8 cellular contexts compared by ENCODE assay signal in the genomic region with DNA sequence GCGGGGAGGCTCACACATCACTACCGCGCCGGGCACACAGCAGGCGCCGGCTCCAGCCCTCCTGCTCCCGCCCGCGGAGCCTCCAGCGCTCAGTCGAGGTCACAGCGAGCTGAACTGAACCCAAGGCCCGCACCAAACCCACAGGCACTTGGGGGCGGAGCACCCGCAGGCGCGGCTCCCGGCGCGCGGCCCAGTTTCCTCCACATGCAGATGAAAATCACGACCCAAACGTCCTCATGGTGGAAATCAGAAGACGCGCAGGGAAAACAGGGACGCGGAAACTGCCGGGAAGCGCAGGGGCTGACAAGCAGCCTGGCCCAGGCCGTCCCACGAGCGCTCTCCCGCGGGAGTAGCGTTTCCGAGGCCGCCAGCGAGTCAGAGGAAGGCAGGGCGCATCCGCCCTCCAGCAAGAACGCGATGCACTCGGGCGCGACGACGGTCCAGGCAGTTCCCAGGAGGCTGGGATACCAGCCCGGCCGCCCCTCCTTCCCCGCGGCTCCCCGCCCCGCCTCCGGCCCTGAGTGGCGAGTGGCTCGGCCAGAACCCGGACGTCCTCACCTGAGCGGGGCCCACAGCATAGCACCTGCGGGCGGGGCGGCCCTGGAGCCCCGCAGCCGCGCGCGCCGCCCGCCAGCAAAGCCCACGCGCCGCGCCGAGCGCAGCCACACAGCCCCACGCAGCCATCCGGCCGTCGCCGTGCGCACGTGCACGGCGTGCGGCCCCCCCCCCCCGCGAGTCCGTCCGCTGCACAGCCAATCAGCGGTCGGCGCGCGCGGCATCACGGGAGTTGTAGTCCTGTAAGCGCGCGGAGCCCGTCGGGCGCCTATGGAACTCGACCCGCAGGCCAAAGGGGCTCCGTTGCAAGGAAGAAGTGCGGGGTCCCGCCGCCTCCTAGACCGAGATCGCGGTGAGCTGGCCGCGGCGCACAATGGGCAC. TPM values are rescaled to one million over a fixed set of nuclear protein-coding genes. Genes with fewer than 3 reads are reported as not detected.
DNase-seq lines count a peak whose midpoint lies in the region; ATAC-seq and TF ChIP-seq lines count a peak whose summit lies in the region.

HDHD5 (minus strand) TSS at position 710 of the 936 bp plus-strand sequence; CDS start at position 684, 26 bp downstream.

- intact Hi-C loops in vagina (cut with DNase I): no loop called here

- H3K9me3 Mint-ChIP-seq in T-helper 2 cell treated with Interferon-gamma antibody and Interleukin-4, amounts not matched to agents 5 μg/mL and 100 μg/mL, for 36 hours: no peaks in the 10 kb centered on the region

- peak within 1 kb of the TSS; percentile 72 for H3K4me3 ChIP-seq in astrocyte of the cerebellum (ENCODE audit: low read depth, low read length)
- H3K4me3 ChIP-seq in vagina: peak within 1 kb of the TSS; percentile 60 to 82

- in situ Hi-C loops in astrocyte of the cerebellum (cut with HindIII; ENCODE audit: low sequenced_read_pairs): no loop called here

- H3K27ac Mint-ChIP-seq in T-helper 2 cell treated with Interferon-gamma antibody and Interleukin-4, amounts not matched to agents 5 μg/mL and 100 μg/mL, for 36 hours: peak within 1 kb of the TSS; percentile 75

- peak; percentile 85 for DNase-seq in NCI-H2029 (lab: John Stamatoyannopoulos, UW)
- DNase-seq in T-helper 2 cell treated with Interferon-gamma antibody and Interleukin-4, amounts not matched to agents 5 μg/mL and 100 μg/mL, for 36 hours (ENCODE audit: low spot score): peak; percentile 84
- peak; percentile 41 for DNase-seq in astrocyte of the cerebellum (ENCODE audit: low read depth)
- DNase-seq in hepatic stellate cell (ENCODE audit: low spot score): peak; percentile 96
- peak; percentile 69 for DNase-seq in renal cortical epithelial cell (ENCODE audit: low read depth)
- DNase-seq in vagina (ENCODE audit: extremely low spot score in 2 of 2): no peak

- H3K4me3 Mint-ChIP-seq in T-helper 2 cell treated with Interferon-gamma antibody and Interleukin-4, amounts not matched to agents 5 μg/mL and 100 μg/mL, for 36 hours: peak within 1 kb of the TSS; percentile 85

- no peaks in the 10 kb centered on the region for H3K9me3 ChIP-seq in vagina

- peaks cover 5% of the 10 kb centered on the region for H3K27me3 Mint-ChIP-seq in T-helper 2 cell treated with Interferon-gamma antibody and Interleukin-4, amounts not matched to agents 5 μg/mL and 100 μg/mL, for 36 hours (ENCODE audit: low read depth)

- peaks cover 39% of the 10 kb centered on the region for H3K4me1 ChIP-seq in vagina

- ATAC-seq in GM18498 (IDR thresholded peaks at IDR 0.05; ENCODE audit: unreplicated experiment): peak; percentile 69
- peak; percentile 66 for ATAC-seq in HG02938 (IDR thresholded peaks at IDR 0.05; ENCODE audit: unreplicated experiment)

- H3K36me3 Mint-ChIP-seq in T-helper 2 cell treated with Interferon-gamma antibody and Interleukin-4, amounts not matched to agents 5 μg/mL and 100 μg/mL, for 36 hours (ENCODE audit: low read depth): peaks cover 9% of the 10 kb centered on the region

- TF ChIP-seq CTCF in astrocyte of the cerebellum (IDR thresholded peaks at IDR 0.05; ENCODE audit: low read depth, low read length, missing control alignments) (no peak), vagina (IDR thresholded peaks at IDR 0.05) (no peak)

- H3K27me3 ChIP-seq in vagina: no peaks in the 10 kb centered on the region

- peak within 1 kb of the TSS; percentile 85 for H3K27ac ChIP-seq in vagina

- peaks cover 24% of the 10 kb centered on the region for H3K4me1 Mint-ChIP-seq in T-helper 2 cell treated with Interferon-gamma antibody and Interleukin-4, amounts not matched to agents 5 μg/mL and 100 μg/mL, for 36 hours (ENCODE audit: low read depth)

- peak in 1 of 2 donors; percentile 42 for TF ChIP-seq POLR2A in vagina (IDR thresholded peaks at IDR 0.05)

- no peaks in the 10 kb centered on the region for H3K36me3 ChIP-seq in vagina

RNA-seq across cellular contexts. Expression of gene HDHD5, which starts in this region (rescaled TPM):
- total RNA-seq in renal cortical epithelial cell (25.1 and 38.6 TPM in 2 replicates), vagina (30.0 TPM)

Comparison
In these comparisons a context has a peak if more than half of its experiments do, and no peak if none do; other contexts are left out.
1. DNase-seq: peak in NCI-H2029 (single experiment), T-helper 2 cell treated with Interferon-gamma antibody and Interleukin-4, amounts not matched to agents 5 μg/mL and 100 μg/mL, for 36 hours (single experiment), astrocyte of the cerebellum (single experiment), hepatic stellate cell (single experiment) and renal cortical epithelial cell (single experiment); none in vagina (0 of 2).